8 cellular contexts compared by ENCODE assay signal in genomic region chr22:23716811-23717801, GRCh38. TPM values are rescaled to one million over a fixed set of nuclear protein-coding genes. Genes with fewer than 3 reads are reported as not detected.
A peak's percentile ranks its signal among the peaks of the same experiment; 100 is the strongest.
DNase-seq lines count a peak whose midpoint lies in the region; ATAC-seq, FAIRE-seq and TF ChIP-seq lines count a peak whose summit lies in the region.

No MANE protein-coding gene starts in this region.

- DNase-seq in DMS79 treated with DMSO at 0.1 percent for 48 hours (lab: John Stamatoyannopoulos, UW) (peak; percentile 27), H7 (peak; percentile 97), NCI-H1092 treated with DMSO at 0.1 percent for 48 hours (lab: John Stamatoyannopoulos, UW) (peak; percentile 86), SW 1271 (lab: John Stamatoyannopoulos, UW) (peak; percentile 23 to 63), adipocyte (ENCODE audit: low read depth) (peak; percentile 93), cardiac muscle cell (ENCODE audit: low read depth in 1 of 2, low spot score in 1 of 2) (peak; percentile 91 to 93), pancreas (peak; percentile 78 to 93 (median 85)), tibial artery (peak; percentile 76 to 88)

- 4 to 6% methylated on average over 73 to 84 of the region's 84 CpGs for WGBS in pancreas, 2 donors

- H3K4me1 ChIP-seq in adipocyte (ENCODE audit: control insufficient read depth, insufficient read depth, low read length) (peaks cover 6% of the 10 kb centered on the region), cardiac muscle cell (ENCODE audit: low read depth) (no peaks in the 10 kb centered on the region), pancreas (peaks cover 0 to 8% (median 0%) of the 10 kb centered on the region in 3 donors), tibial artery (peaks cover 0 to 16% (median 14%) of the 10 kb centered on the region in 4 donors)

- H3K9ac ChIP-seq in adipocyte (ENCODE audit: low read length), result peak overlapping the region; percentile 92

- H3K9me3 ChIP-seq in adipocyte (ENCODE audit: control insufficient read depth, low read length) (no peaks in the 10 kb centered on the region), cardiac muscle cell (ENCODE audit: low read depth) (no peaks in the 10 kb centered on the region), pancreas (no peaks in the 10 kb centered on the region), tibial artery (no peaks in the 10 kb centered on the region)

- TF ChIP-seq CTCF in cardiac muscle cell (IDR thresholded peaks at IDR 0.05; ENCODE audit: low read depth, low read length) (no peak), pancreas (IDR thresholded peaks at IDR 0.05) (no peak), tibial artery (IDR thresholded peaks at IDR 0.05) (no peak)

- H3K27ac ChIP-seq in cardiac muscle cell (peak overlapping the region; percentile 25), pancreas (peak overlapping the region; percentile 47 to 69 (median 54)), tibial artery (peak overlapping the region; percentile 67 to 78)

- H3K27me3 ChIP-seq in H7 (ENCODE audit: control insufficient read depth, insufficient read depth, low read length), result no peaks in the 10 kb centered on the region; the same call in 1 of the 2 replicates
- H3K27me3 ChIP-seq in adipocyte (replicated peaks; ENCODE audit: control insufficient read depth, insufficient read depth, low read length), result no peaks in the 10 kb centered on the region
- H3K27me3 ChIP-seq in cardiac muscle cell, result no peaks in the 10 kb centered on the region
- no peaks in the 10 kb centered on the region for H3K27me3 ChIP-seq in pancreas
- H3K27me3 ChIP-seq in tibial artery, result no peaks in the 10 kb centered on the region

- no peak for FAIRE-seq in pancreas (lab: Jason Lieb, UNC)

- peak; percentile 96 to 98 (median 98) for ATAC-seq in pancreas

- H3K36me3 ChIP-seq in H7 (replicated peaks; ENCODE audit: control insufficient read depth, insufficient read depth, low read length), result peaks cover 5% of the 10 kb centered on the region
- H3K36me3 ChIP-seq in adipocyte (ENCODE audit: control insufficient read depth, insufficient read depth, low read length, severe bottlenecking), result peaks cover 17% of the 10 kb centered on the region
- peaks cover 4% of the 10 kb centered on the region for H3K36me3 ChIP-seq in cardiac muscle cell
- peaks cover 0 to 7% (median 0%) of the 10 kb centered on the region in 3 donors for H3K36me3 ChIP-seq in pancreas
- H3K36me3 ChIP-seq in tibial artery, result peaks cover 0 to 30% (median 19%) of the 10 kb centered on the region in 3 donors

- H3K4me3 ChIP-seq in H7 (ENCODE audit: insufficient read depth, low read depth, low read length) (peak overlapping the region; percentile 94), adipocyte (ENCODE audit: low read length) (peak overlapping the region; percentile 92), cardiac muscle cell (peak overlapping the region; percentile 71), pancreas (peak overlapping the region; percentile 58 to 96 (median 82)), tibial artery (peak overlapping the region; percentile 62 to 98)

- intact Hi-C loops in pancreas (cut with DNase I), result no loop called here
- intact Hi-C loops in tibial artery (cut with DNase I; ENCODE audit: low total_unique reads), result loop anchor here (5.0 kb wide), 1 partner anchor 130 kb away; no protein-coding TSS in a partner anchor

RNA-seq across cellular contexts. Expression of gene RGL4, which starts 26.3 kb away (rescaled TPM):
- total RNA-seq in H7 (2014; rRNA removed; shearing (Covaris generic)), result not detected in 2 replicates
- total RNA-seq in cardiac muscle cell (not detected in 2 replicates), pancreas (under 1 TPM in 2 of 6 donors, not detected in 4; 0.50 to 0.95 TPM)
- polyA plus RNA-seq in cardiac muscle cell (1.0 and 1.5 TPM in 2 replicates), pancreas (under 1 TPM; 0.42 to 0.72 TPM)

RNA-seq across cellular contexts. Expression of gene ZNF70, which starts 33.8 kb away (rescaled TPM):
- 1.7 and 2.3 TPM in 2 replicates for total RNA-seq in H7 (2014; rRNA removed; shearing (Covaris generic))
- 6.4 and 8.4 TPM in 2 replicates for total RNA-seq in cardiac muscle cell
- polyA plus RNA-seq in cardiac muscle cell, result 2.3 TPM in 2 replicates
- total RNA-seq in pancreas, result 1 to 10 TPM; 2.2 to 4.3 (median 2.8) TPM
- polyA plus RNA-seq in pancreas, result 1 to 10 TPM in 1 of 2 donors, under 1 TPM in 1; 0.77 to 1.4 TPM

RNA-seq across cellular contexts. Expression of gene VPREB3, which starts 37.1 kb away (rescaled TPM):
- total RNA-seq in H7 (2014; rRNA removed; shearing (Covaris generic)), result not detected in 2 replicates
- total RNA-seq in cardiac muscle cell (1.1 and 2.5 TPM in 2 replicates), pancreas (under 1 TPM in 1 of 6 donors, not detected in 5; 0.78 TPM)
- polyA plus RNA-seq in cardiac muscle cell (3.2 and 3.5 TPM in 2 replicates), pancreas (under 1 TPM in 1 of 2 donors, not detected in 1; 0.80 TPM)

RNA-seq across cellular contexts. Expression of gene C22orf15, which starts 45.7 kb away (rescaled TPM):
- total RNA-seq in H7 (2014; rRNA removed; shearing (Covaris generic)), result 1.8 and 3.7 TPM in 2 replicates
- total RNA-seq in cardiac muscle cell (0.07 TPM in 1 of 2 replicates, not detected in the other), pancreas (not detected)
- polyA plus RNA-seq in cardiac muscle cell (0.27 and 0.91 TPM in 2 replicates), pancreas (not detected)

RNA-seq across cellular contexts. Expression of gene CHCHD10, which starts 50.7 kb away (rescaled TPM):
- 55.6 and 60.9 TPM in 2 replicates for total RNA-seq in H7 (2014; rRNA removed; shearing (Covaris generic))
- total RNA-seq in cardiac muscle cell (77.5 and 216 TPM in 2 replicates), pancreas (10 to 100 TPM; 30.6 to 75.5 (median 50.6) TPM)
- polyA plus RNA-seq in cardiac muscle cell (274 and 324 TPM in 2 replicates), pancreas (100 to 1,000 TPM in 1 of 2 donors, 10 to 100 TPM in 1; 81.2 to 134 TPM)

Comparison
In these comparisons a context has a peak if more than half of its experiments do, and no peak if none do; other contexts are left out.
1. Peak in every context shown above with its lines: DNase-seq, ATAC-seq, H3K4me3 ChIP-seq and H3K27ac ChIP-seq.
2. DNase-seq: peak in every context shown above with its lines; median percentile 97 in H7; 93 in adipocyte; 92 in cardiac muscle cell; 86 in NCI-H1092 treated with DMSO at 0.1 percent for 48 hours; 85 in pancreas; 82 in tibial artery; 43 in SW 1271; 27 in DMS79 treated with DMSO at 0.1 percent for 48 hours.